In the genomic region with DNA sequence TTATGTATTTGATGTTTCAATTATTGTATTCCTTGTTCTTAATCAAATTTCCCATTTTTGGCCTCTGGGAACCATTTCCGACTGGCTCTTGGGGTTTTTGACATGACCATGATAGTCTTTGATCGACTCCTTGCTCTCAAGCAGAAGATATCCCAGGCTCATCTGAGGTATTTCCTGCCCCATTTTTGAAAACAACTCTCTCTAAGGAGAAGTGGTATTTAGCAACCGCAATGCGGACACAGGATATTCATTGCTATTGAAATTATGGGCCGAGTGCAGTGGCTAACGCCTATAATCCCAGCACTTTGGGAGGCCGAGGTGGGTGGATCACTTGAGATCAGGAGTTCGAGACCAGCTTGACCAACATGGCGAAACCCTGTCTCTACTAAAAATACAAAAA, we compare ENCODE assay signal across 30 cellular contexts.
"Had no signal": no experiment of that assay in that cellular context is flagged by ENCODE, and none has a peak within 500 bp of the region (broad histone marks: within the 10 kb centered on the region; RNA-seq: fewer than 3 reads in every experiment).

No MANE protein-coding gene starts in this region.

- DNase-seq: activated CD4-positive, alpha-beta memory T cell treated with anti-CD3 and anti-CD28 coated beads, Interleukin-2, amount 10 ng/mL, durations not matched to agents 7 days and 5 days; activated CD4-positive, alpha-beta T cell treated with anti-CD3 and anti-CD28 coated beads for 36 hours; activated CD8-positive, alpha-beta memory T cell treated with anti-CD3 and anti-CD28 coated beads for 24 hours; activated CD8-positive, alpha-beta memory T cell treated with anti-CD3 and anti-CD28 coated beads, Interleukin-2, amount 10 ng/mL, durations not matched to agents 7 days and 5 days; activated CD8-positive, alpha-beta memory T cell treated with anti-CD3 and anti-CD28 coated beads, Interleukin-2, amount 50 U/mL, for 48 hours; activated gamma-delta T cell treated with Interleukin-2 at 50 U/mL for 16 hours; activated naive CD4-positive, alpha-beta T cell treated with anti-CD3 and anti-CD28 coated beads, Interleukin-2, amount 50 U/mL, for 16 hours; adrenal gland; body of pancreas; MM.1S; NCI-H1092; NCI-H1436 treated with DMSO at 0.1 percent for 48 hours; NCI-H1694 treated with DMSO at 0.1 percent for 48 hours; NCI-H2029; NCI-H2107; NCI-H2171; NCI-H510A; NCI-H526; NCI-H748 treated with DMSO at 0.1 percent for 48 hours; NK-92 treated with Interleukin-12 subunit alpha and Interleukin-12 subunit beta, amount 100 ng/mL, for 24 hours; PC-3; Peyer's patch; RPMI8226; SHP77 treated with DMSO at 0.1 percent for 48 hours; SK-N-SH had no signal

- H3K27me3 Mint-ChIP-seq: activated CD4-positive, alpha-beta memory T cell treated with anti-CD3 and anti-CD28 coated beads, Interleukin-2, amount 10 ng/mL, durations not matched to agents 7 days and 5 days; activated CD4-positive, alpha-beta T cell treated with anti-CD3 and anti-CD28 coated beads for 36 hours; activated CD8-positive, alpha-beta memory T cell treated with anti-CD3 and anti-CD28 coated beads, Interleukin-2, amount 10 ng/mL, durations not matched to agents 7 days and 5 days had no signal

- H3K36me3 Mint-ChIP-seq: WTC11 had no signal

- H3K9me3 Mint-ChIP-seq: activated CD4-positive, alpha-beta memory T cell treated with anti-CD3 and anti-CD28 coated beads, Interleukin-2, amount 10 ng/mL, durations not matched to agents 7 days and 5 days; activated T-helper 2 cell treated with anti-CD3 and anti-CD28 coated beads, Interferon-gamma antibody, Interleukin-2, Interleukin-4, amounts not matched to agents 10 μg/mL and 5 μg/mL and 100 μg/mL, durations not matched to agents 14 hours and 24 hours and 36 hours; T-helper 1 cell treated with Interleukin-12 subunit alpha and Interleukin-12 subunit beta and Interleukin-4 antibody, amounts not matched to agents 30 μg/mL and 1 μg/mL, for 36 hours; T-helper 2 cell treated with Interferon-gamma antibody and Interleukin-4, amounts not matched to agents 5 μg/mL and 100 μg/mL, for 36 hours; WTC11 had no signal

- ATAC-seq: activated CD4-positive, alpha-beta T cell treated with anti-CD3 and anti-CD28 coated beads for 36 hours; activated CD4-positive, CD25-positive, alpha-beta regulatory T cell treated with anti-CD3 and anti-CD28 coated beads, Interleukin-2, amount 50 U/mL, for 24 hours; activated CD8-positive, alpha-beta memory T cell treated with anti-CD3 and anti-CD28 coated beads, Interleukin-2, amount 10 ng/mL, durations not matched to agents 7 days and 5 days; body of pancreas; PC-3; WTC11 had no signal

- H3K27ac Mint-ChIP-seq: activated CD4-positive, alpha-beta memory T cell treated with anti-CD3 and anti-CD28 coated beads, Interleukin-2, amount 10 ng/mL, durations not matched to agents 7 days and 5 days; activated CD4-positive, alpha-beta T cell treated with anti-CD3 and anti-CD28 coated beads for 36 hours; activated CD8-positive, alpha-beta memory T cell treated with anti-CD3 and anti-CD28 coated beads, Interleukin-2, amount 10 ng/mL, durations not matched to agents 7 days and 5 days; activated T-helper 2 cell treated with anti-CD3 and anti-CD28 coated beads, Interferon-gamma antibody, Interleukin-2, Interleukin-4, amounts not matched to agents 10 μg/mL and 5 μg/mL and 100 μg/mL, durations not matched to agents 14 hours and 24 hours and 36 hours; T-helper 1 cell treated with Interleukin-12 subunit alpha and Interleukin-12 subunit beta and Interleukin-4 antibody, amounts not matched to agents 30 μg/mL and 1 μg/mL, for 36 hours; T-helper 2 cell treated with Interferon-gamma antibody and Interleukin-4, amounts not matched to agents 5 μg/mL and 100 μg/mL, for 36 hours; WTC11 had no signal

- H3K4me3 Mint-ChIP-seq: activated CD4-positive, alpha-beta memory T cell treated with anti-CD3 and anti-CD28 coated beads, Interleukin-2, amount 10 ng/mL, durations not matched to agents 7 days and 5 days; activated CD4-positive, alpha-beta T cell treated with anti-CD3 and anti-CD28 coated beads for 36 hours; activated CD8-positive, alpha-beta memory T cell treated with anti-CD3 and anti-CD28 coated beads, Interleukin-2, amount 10 ng/mL, durations not matched to agents 7 days and 5 days; T-helper 1 cell treated with Interleukin-12 subunit alpha and Interleukin-12 subunit beta and Interleukin-4 antibody, amounts not matched to agents 30 μg/mL and 1 μg/mL, for 36 hours; T-helper 2 cell treated with Interferon-gamma antibody and Interleukin-4, amounts not matched to agents 5 μg/mL and 100 μg/mL, for 36 hours; WTC11 had no signal
